14 cellular contexts compared by ENCODE assay signal in the genomic region with DNA sequence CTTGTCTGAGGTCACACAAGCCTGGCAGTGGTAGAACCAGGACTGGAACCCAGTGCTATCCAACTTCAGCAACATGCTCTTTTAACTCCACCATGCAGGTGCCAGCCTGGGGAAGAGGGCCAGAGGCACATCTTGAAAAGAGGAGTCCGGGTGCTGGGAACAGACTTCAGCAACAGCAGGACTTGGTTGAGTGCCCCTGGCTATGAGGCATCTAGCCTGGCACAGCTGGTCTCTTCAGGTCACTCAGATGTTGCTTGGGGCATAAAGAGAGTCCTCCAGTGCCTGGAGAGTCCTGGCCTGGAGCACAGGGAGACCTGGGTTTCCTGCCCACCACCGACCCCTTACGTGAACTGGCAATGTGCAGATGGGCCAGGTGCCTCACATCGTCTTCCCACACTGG. TPM values are rescaled to one million over a fixed set of nuclear protein-coding genes. Genes with fewer than 3 reads are reported as not detected.
"Had no signal": no experiment of that assay in that cellular context is flagged by ENCODE, and none has a peak within 500 bp of the region (broad histone marks: within the 10 kb centered on the region; RNA-seq: fewer than 3 reads in every experiment).

No MANE protein-coding gene starts in this region.

- ATAC-seq: activated CD4-positive, CD25-positive, alpha-beta regulatory T cell treated with anti-CD3 and anti-CD28 coated beads, Interleukin-2, amount 50 U/mL, for 24 hours; activated T-cell treated with anti-CD3 and anti-CD28 coated beads, Interleukin-2, amount 50 U/mL, for 4 hours; gastrocnemius medialis; heart right ventricle had no signal

- H3K27me3 Mint-ChIP-seq: activated naive CD8-positive, alpha-beta T cell; memory B cell had no signal

- DNase-seq: activated gamma-delta T cell; activated T-cell treated with anti-CD3 and anti-CD28 coated beads, Interleukin-2, amount 50 U/mL, for 4 hours; gastrocnemius medialis; heart right ventricle; stimulated activated naive CD4-positive, alpha-beta T cell; substantia nigra had no signal

- H3K9me3 ChIP-seq: ascending aorta, gastrocnemius medialis, heart right ventricle, right atrium auricular region had no signal

- H3K27ac ChIP-seq: ascending aorta, gastrocnemius medialis, heart right ventricle, right atrium auricular region had no signal

- H3K9me3 Mint-ChIP-seq: activated T-cell treated with anti-CD3 and anti-CD28 coated beads, Interleukin-2, amount 50 U/mL, for 4 hours; memory B cell; nephron had no signal

- H3K27me3 ChIP-seq: ascending aorta, right atrium auricular region had no signal

- H3K4me3 Mint-ChIP-seq: activated naive CD8-positive, alpha-beta T cell; activated T-cell treated with anti-CD3 and anti-CD28 coated beads, Interleukin-2, amount 50 U/mL, for 4 hours; memory B cell; nephron had no signal

- H3K36me3 ChIP-seq: ascending aorta, gastrocnemius medialis, heart right ventricle, right atrium auricular region had no signal

- H3K36me3 Mint-ChIP-seq: activated naive CD8-positive, alpha-beta T cell had no signal

- H3K4me3 ChIP-seq: ascending aorta, gastrocnemius medialis, heart right ventricle, right atrium auricular region, smooth muscle cell had no signal

- H3K27ac Mint-ChIP-seq: activated naive CD8-positive, alpha-beta T cell; memory B cell had no signal

RNA-seq across cellular contexts. Expression of a gene that starts 25.3 kb away (rescaled TPM):
- polyA plus RNA-seq: endothelial cell of umbilical vein, smooth muscle cell had no signal
